Comparison of ENCODE assay signal across 23 cellular contexts in the genomic region with DNA sequence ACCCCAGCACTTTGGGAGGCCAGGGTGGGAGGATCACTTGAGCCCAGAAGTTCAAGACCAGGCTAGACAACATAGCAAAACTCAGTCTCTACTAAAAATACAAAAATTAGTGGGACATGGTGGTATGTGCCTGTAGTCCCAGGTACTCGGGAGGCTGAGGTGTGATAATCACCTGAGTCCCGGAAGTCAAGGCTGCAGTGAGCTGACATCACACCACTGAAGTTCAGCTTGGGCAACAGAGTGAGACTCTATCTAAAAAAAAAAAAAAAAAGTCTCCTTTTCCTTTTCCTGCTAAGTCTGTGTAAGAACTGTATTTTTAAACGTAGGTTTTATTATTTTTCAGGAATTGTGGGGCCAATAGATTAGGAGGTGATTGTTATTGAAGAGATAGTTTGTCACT.
"Had no signal": no experiment of that assay in that cellular context is flagged by ENCODE, and none has a peak within 500 bp of the region (broad histone marks: within the 10 kb centered on the region; RNA-seq: fewer than 3 reads in every experiment).

No MANE protein-coding gene starts in this region.

- H3K36me3 Mint-ChIP-seq: activated naive CD4-positive, alpha-beta T cell treated with anti-CD3 and anti-CD28 coated beads, Interleukin-2, amount 10 ng/mL, durations not matched to agents 7 days and 5 days; mesothelial cell of epicardium; natural killer cell had no signal

- H3K9me3 ChIP-seq: heart left ventricle, lower lobe of right lung, sigmoid colon, testis had no signal

- H3K9me3 Mint-ChIP-seq: activated CD4-positive, alpha-beta memory T cell treated with anti-CD3 and anti-CD28 coated beads, Interleukin-2, amount 10 ng/mL, durations not matched to agents 7 days and 5 days; activated naive CD4-positive, alpha-beta T cell treated with anti-CD3 and anti-CD28 coated beads, Interleukin-2, amount 10 ng/mL, durations not matched to agents 7 days and 5 days; activated T-cell treated with anti-CD3 and anti-CD28 coated beads, Interleukin-2, amount 50 U/mL, for 72 hours; mesothelial cell of epicardium; T-helper 1 cell treated with Interleukin-12 subunit alpha and Interleukin-12 subunit beta and Interleukin-4 antibody, amounts not matched to agents 30 μg/mL and 1 μg/mL, for 36 hours had no signal

- H3K4me1 Mint-ChIP-seq: activated CD4-positive, alpha-beta memory T cell treated with anti-CD3 and anti-CD28 coated beads, Interleukin-2, amount 10 ng/mL, durations not matched to agents 7 days and 5 days; activated naive CD4-positive, alpha-beta T cell treated with anti-CD3 and anti-CD28 coated beads, Interleukin-2, amount 10 ng/mL, durations not matched to agents 7 days and 5 days; natural killer cell had no signal

- H3K27me3 Mint-ChIP-seq: activated CD4-positive, alpha-beta memory T cell treated with anti-CD3 and anti-CD28 coated beads, Interleukin-2, amount 10 ng/mL, durations not matched to agents 7 days and 5 days; activated naive CD4-positive, alpha-beta T cell treated with anti-CD3 and anti-CD28 coated beads, Interleukin-2, amount 10 ng/mL, durations not matched to agents 7 days and 5 days had no signal

- H3K4me3 ChIP-seq: heart left ventricle, lower lobe of right lung, sigmoid colon, smooth muscle cell, testis had no signal

- ATAC-seq: activated T-cell treated with anti-CD3 and anti-CD28 coated beads, Interleukin-2, amount 50 U/mL, for 72 hours; heart left ventricle; left lobe of liver; lower lobe of right lung; natural killer cell had no signal

- DNase-seq: activated CD4-positive, alpha-beta memory T cell treated with anti-CD3 and anti-CD28 coated beads, Interleukin-2, amount 10 ng/mL, durations not matched to agents 7 days and 5 days; activated CD4-positive, alpha-beta T cell treated with anti-CD3 and anti-CD28 coated beads for 4 hours; activated CD4-positive, CD25-positive, alpha-beta regulatory T cell; activated effector memory CD4-positive, alpha-beta T cell treated with Interleukin-2 at 50 U/mL for 16 hours; activated naive CD4-positive, alpha-beta T cell treated with anti-CD3 and anti-CD28 coated beads, Interleukin-2, amount 10 ng/mL, durations not matched to agents 7 days and 5 days; activated T-cell treated with anti-CD3 and anti-CD28 coated beads, Interleukin-2, amount 50 U/mL, for 72 hours; amygdala; cortex of kidney; heart left ventricle; islet precursor cell; lower lobe of right lung; natural killer cell; nucleus accumbens; retina; sigmoid colon; stimulated activated CD4-positive, alpha-beta T cell treated with anti-CD3 and anti-CD28 coated beads, Interleukin-15, amount 100 ng/mL, for 24 hours; stimulated activated CD8-positive, alpha-beta memory T cell treated with anti-CD3 and anti-CD28 coated beads, Interleukin-4, amount 100 ng/mL, for 48 hours; stimulated activated naive CD4-positive, alpha-beta T cell; testis had no signal

- H3K36me3 ChIP-seq: heart left ventricle, lower lobe of right lung, sigmoid colon had no signal

- H3K4me1 ChIP-seq: testis had no signal

- H3K27ac Mint-ChIP-seq: activated CD4-positive, alpha-beta memory T cell treated with anti-CD3 and anti-CD28 coated beads, Interleukin-2, amount 10 ng/mL, durations not matched to agents 7 days and 5 days; activated naive CD4-positive, alpha-beta T cell treated with anti-CD3 and anti-CD28 coated beads, Interleukin-2, amount 10 ng/mL, durations not matched to agents 7 days and 5 days; activated T-cell treated with anti-CD3 and anti-CD28 coated beads, Interleukin-2, amount 50 U/mL, for 72 hours; natural killer cell; T-helper 1 cell treated with Interleukin-12 subunit alpha and Interleukin-12 subunit beta and Interleukin-4 antibody, amounts not matched to agents 30 μg/mL and 1 μg/mL, for 36 hours had no signal

- H3K27me3 ChIP-seq: heart left ventricle, sigmoid colon, testis had no signal

- H3K27ac ChIP-seq: heart left ventricle, lower lobe of right lung, sigmoid colon, testis had no signal

- H3K4me3 Mint-ChIP-seq: activated CD4-positive, alpha-beta memory T cell treated with anti-CD3 and anti-CD28 coated beads, Interleukin-2, amount 10 ng/mL, durations not matched to agents 7 days and 5 days; activated naive CD4-positive, alpha-beta T cell treated with anti-CD3 and anti-CD28 coated beads, Interleukin-2, amount 10 ng/mL, durations not matched to agents 7 days and 5 days; activated T-cell treated with anti-CD3 and anti-CD28 coated beads, Interleukin-2, amount 50 U/mL, for 72 hours; mesothelial cell of epicardium; natural killer cell; T-helper 1 cell treated with Interleukin-12 subunit alpha and Interleukin-12 subunit beta and Interleukin-4 antibody, amounts not matched to agents 30 μg/mL and 1 μg/mL, for 36 hours had no signal
